In genomic region chr16:66525396-66526180, GRCh38 we compare ENCODE assay signal across 1 cellular context.
TF ChIP-seq lines count a peak whose summit lies in the region.

No MANE protein-coding gene starts in this region.

TF ChIP-seq in GM12878, 131 proteins besides CTCF, POLR2A, EP300 and RAD21:
- TF ChIP-seq NR2F1 (conservative IDR thresholded peaks at IDR 0.05) (no peak), REST (IDR thresholded peaks at IDR 0.05; ENCODE audit: low read depth, low read length) (no peak), ZNF687 (IDR thresholded peaks at IDR 0.05) (no peak), MTA3 (IDR thresholded peaks at IDR 0.05; ENCODE audit: borderline replicate concordance, low read length) (no peak), NFIC (IDR thresholded peaks at IDR 0.05; ENCODE audit: low read depth, low read length) (no peak), CBFB (IDR thresholded peaks at IDR 0.05; ENCODE audit: low read depth) (no peak), CEBPZ (IDR thresholded peaks at IDR 0.05; ENCODE audit: low read depth, low read length) (no peak), SMAD1 (IDR thresholded peaks at IDR 0.05; ENCODE audit: low read depth, partially characterized antibody) (no peak), MTA2 (IDR thresholded peaks at IDR 0.05; ENCODE audit: low read depth) (no peak), RAD51 (IDR thresholded peaks at IDR 0.05) (no peak), ZSCAN29 (IDR thresholded peaks at IDR 0.05) (no peak), SMC3 (IDR thresholded peaks at IDR 0.05; ENCODE audit: borderline replicate concordance, low read length) (no peak)
